8 cellular contexts compared by ENCODE assay signal in genomic region chr16:31460582-31461002, GRCh38.
DNase-seq lines count a peak whose midpoint lies in the region; ATAC-seq, FAIRE-seq and TF ChIP-seq lines count a peak whose summit lies in the region.

No MANE protein-coding gene starts in this region.

- no peaks in the 10 kb centered on the region for H3K9me3 ChIP-seq in subcutaneous abdominal adipose tissue (ENCODE audit: control insufficient read depth in 5 of 5, low read length in 5 of 5)

- H3K27ac ChIP-seq in subcutaneous abdominal adipose tissue (ENCODE audit: low read depth, low read length): peak overlapping the region; percentile 66

- TF ChIP-seq POLR2A in NB4 (IDR thresholded peaks at IDR 0.05; ENCODE audit: extremely low read depth, insufficient read length): no peak

- DNase-seq in NCI-H1694 treated with DMSO at 0.1 percent for 48 hours (lab: John Stamatoyannopoulos, UW) (peak; percentile 66), NCI-H1694 (lab: John Stamatoyannopoulos, UW) (no peak), NB4 (ENCODE audit: low read depth) (peak; percentile 63), retina (no peak)
- DNase-seq in activated naive CD8-positive, alpha-beta T cell treated with anti-CD3 and anti-CD28 coated beads, Interleukin-2, amount 50 U/mL, for 24 hours: no peak

- peak overlapping the region in 2 of 5 donors; percentile 30 to 73 for H3K9ac ChIP-seq in subcutaneous abdominal adipose tissue (ENCODE audit: low read length in 5 of 5)

- no peak for ATAC-seq in activated naive CD8-positive, alpha-beta T cell treated with anti-CD3 and anti-CD28 coated beads, Interleukin-2, amount 50 U/mL, for 24 hours
- ATAC-seq in GM18870 (IDR thresholded peaks at IDR 0.05; ENCODE audit: unreplicated experiment): no peak

- peaks cover 26% of the 10 kb centered on the region for H3K36me3 Mint-ChIP-seq in activated naive CD8-positive, alpha-beta T cell treated with anti-CD3 and anti-CD28 coated beads, Interleukin-2, amount 50 U/mL, for 24 hours (ENCODE audit: low read depth)

- peaks cover 40% of the 10 kb centered on the region for H3K4me1 Mint-ChIP-seq in activated naive CD8-positive, alpha-beta T cell treated with anti-CD3 and anti-CD28 coated beads, Interleukin-2, amount 50 U/mL, for 24 hours

- H3K27me3 Mint-ChIP-seq in activated naive CD8-positive, alpha-beta T cell treated with anti-CD3 and anti-CD28 coated beads, Interleukin-2, amount 50 U/mL, for 24 hours: no peaks in the 10 kb centered on the region

- peak overlapping the region; percentile 93 for H3K27ac Mint-ChIP-seq in activated naive CD8-positive, alpha-beta T cell treated with anti-CD3 and anti-CD28 coated beads, Interleukin-2, amount 50 U/mL, for 24 hours

- peak; percentile 68 for TF ChIP-seq CTCF in NB4 (IDR thresholded peaks at IDR 0.05; ENCODE audit: low read depth, low read length)

- peak; percentile 9 for FAIRE-seq in islet of Langerhans (lab: Jason Lieb, UNC)

- peaks cover 11 to 43% (median 36%) of the 10 kb centered on the region in 5 donors for H3K4me1 ChIP-seq in subcutaneous abdominal adipose tissue (ENCODE audit: control insufficient read depth in 5 of 5, insufficient read depth in 5 of 5, low read length in 5 of 5)

- H3K36me3 ChIP-seq in subcutaneous abdominal adipose tissue (ENCODE audit: control insufficient read depth in 5 of 5, insufficient read depth in 5 of 5, low read length in 5 of 5): peaks cover 0 to 39% (median 34%) of the 10 kb centered on the region in 5 donors

- peak overlapping the region; percentile 91 for H3K4me3 Mint-ChIP-seq in activated naive CD8-positive, alpha-beta T cell treated with anti-CD3 and anti-CD28 coated beads, Interleukin-2, amount 50 U/mL, for 24 hours

- no peaks in the 10 kb centered on the region for H3K27me3 ChIP-seq in subcutaneous abdominal adipose tissue (ENCODE audit: control insufficient read depth in 5 of 5, insufficient read depth in 4 of 5, low read length in 5 of 5)

- no peaks in the 10 kb centered on the region for H3K9me3 Mint-ChIP-seq in activated naive CD8-positive, alpha-beta T cell treated with anti-CD3 and anti-CD28 coated beads, Interleukin-2, amount 50 U/mL, for 24 hours

- H3K4me3 ChIP-seq in NB4 (ENCODE audit: low read depth, low read length) (peak overlapping the region; percentile 86), subcutaneous abdominal adipose tissue (ENCODE audit: low read depth in 1 of 5, low read length in 5 of 5) (peak overlapping the region; percentile 59 to 82 (median 65))

Comparison
In these comparisons a context has a peak if more than half of its experiments do, and no peak if none do; other contexts are left out.
1. DNase-seq: peak in NCI-H1694 treated with DMSO at 0.1 percent for 48 hours (single experiment) and NB4 (single experiment); none in NCI-H1694 (single experiment), activated naive CD8-positive, alpha-beta T cell treated with anti-CD3 and anti-CD28 coated beads, Interleukin-2, amount 50 U/mL, for 24 hours (single experiment) and retina (single experiment).